ENCODE assay signal across 1 cellular context in the genomic region with DNA sequence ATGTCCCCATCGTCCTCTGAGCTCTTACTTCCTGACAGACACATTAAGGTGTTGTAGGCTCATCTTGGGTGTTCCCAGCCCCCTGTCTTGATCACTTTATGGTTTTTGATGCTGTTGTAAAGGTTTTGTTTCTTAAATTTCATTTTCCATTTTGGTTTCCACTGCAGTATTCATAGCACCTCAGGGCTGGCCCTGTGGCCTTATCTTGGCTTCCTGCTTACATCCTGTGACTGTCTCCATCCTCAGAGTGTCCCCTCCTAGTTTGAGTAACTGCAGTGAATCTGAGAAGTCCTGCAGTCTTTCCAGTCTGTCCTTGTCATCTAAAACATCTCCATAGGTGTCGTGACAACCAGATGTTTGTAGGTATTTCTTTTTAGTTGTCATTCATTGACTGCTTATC.
TF ChIP-seq lines count a peak whose summit lies in the region.

No MANE protein-coding gene starts in this region.

TF ChIP-seq in K562, 482 proteins besides CTCF, POLR2A, EP300 and RAD21 (continued from another document):
- TF ChIP-seq, protein P1, sequence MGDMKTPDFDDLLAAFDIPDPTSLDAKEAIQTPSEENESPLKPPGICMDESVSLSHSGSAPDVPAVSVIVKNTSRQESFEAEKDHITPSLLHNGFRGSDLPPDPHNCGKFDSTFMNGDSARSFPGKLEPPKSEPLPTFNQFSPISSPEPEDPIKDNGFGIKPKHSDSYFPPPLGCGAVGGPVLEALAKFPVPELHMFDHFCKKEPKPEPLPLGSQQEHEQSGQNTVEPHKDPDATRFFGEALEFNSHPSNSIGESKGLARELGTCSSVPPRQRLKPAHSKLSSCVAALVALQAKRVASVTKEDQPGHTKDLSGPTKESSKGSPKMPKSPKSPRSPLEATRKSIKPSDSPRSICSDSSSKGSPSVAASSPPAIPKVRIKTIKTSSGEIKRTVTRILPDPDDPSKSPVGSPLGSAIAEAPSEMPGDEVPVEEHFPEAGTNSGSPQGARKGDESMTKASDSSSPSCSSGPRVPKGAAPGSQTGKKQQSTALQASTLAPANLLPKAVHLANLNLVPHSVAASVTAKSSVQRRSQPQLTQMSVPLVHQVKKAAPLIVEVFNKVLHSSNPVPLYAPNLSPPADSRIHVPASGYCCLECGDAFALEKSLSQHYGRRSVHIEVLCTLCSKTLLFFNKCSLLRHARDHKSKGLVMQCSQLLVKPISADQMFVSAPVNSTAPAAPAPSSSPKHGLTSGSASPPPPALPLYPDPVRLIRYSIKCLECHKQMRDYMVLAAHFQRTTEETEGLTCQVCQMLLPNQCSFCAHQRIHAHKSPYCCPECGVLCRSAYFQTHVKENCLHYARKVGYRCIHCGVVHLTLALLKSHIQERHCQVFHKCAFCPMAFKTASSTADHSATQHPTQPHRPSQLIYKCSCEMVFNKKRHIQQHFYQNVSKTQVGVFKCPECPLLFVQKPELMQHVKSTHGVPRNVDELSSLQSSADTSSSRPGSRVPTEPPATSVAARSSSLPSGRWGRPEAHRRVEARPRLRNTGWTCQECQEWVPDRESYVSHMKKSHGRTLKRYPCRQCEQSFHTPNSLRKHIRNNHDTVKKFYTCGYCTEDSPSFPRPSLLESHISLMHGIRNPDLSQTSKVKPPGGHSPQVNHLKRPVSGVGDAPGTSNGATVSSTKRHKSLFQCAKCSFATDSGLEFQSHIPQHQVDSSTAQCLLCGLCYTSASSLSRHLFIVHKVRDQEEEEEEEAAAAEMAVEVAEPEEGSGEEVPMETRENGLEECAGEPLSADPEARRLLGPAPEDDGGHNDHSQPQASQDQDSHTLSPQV (IDR thresholded peaks at IDR 0.05): 0 out of 2 replicates have a peak, but pooled peaks have one; percentile 40
- TF ChIP-seq SREBF2 (CRISPR knock-in tag; IDR thresholded peaks at IDR 0.05) (no peak), DACH1 (IDR thresholded peaks at IDR 0.05; ENCODE audit: partially characterized antibody) (no peak), RB1 (IDR thresholded peaks at IDR 0.05; ENCODE audit: low read depth) (no peak), ZEB2 (IDR thresholded peaks at IDR 0.05) (peak; percentile 93), NR2C2 (CRISPR knock-in tag; IDR thresholded peaks at IDR 0.05) (no peak), NR2C2 (tag; IDR thresholded peaks at IDR 0.05) (no peak), ZNF282 (CRISPR knock-in tag; IDR thresholded peaks at IDR 0.05) (no peak), ZBED1 (IDR thresholded peaks at IDR 0.05) (no peak), RCOR1 (IDR thresholded peaks at IDR 0.05; ENCODE audit: borderline replicate concordance in 1 of 2, low read depth in 2 of 2, low read length in 2 of 2) (peak in 1 of 2 experiments; percentile 89; a peak in 2 of 4 replicates), HES1 (IDR thresholded peaks at IDR 0.05; ENCODE audit: low read depth) (no peak), CEBPG (CRISPR knock-in tag; IDR thresholded peaks at IDR 0.05) (no peak), CEBPG (tag; conservative IDR thresholded peaks at IDR 0.05 in 1 of 2, IDR thresholded peaks at IDR 0.05 in 1 of 2) (no peak), MECOM (CRISPR knock-in tag; IDR thresholded peaks at IDR 0.05) (peak; percentile 53; the same call in 1 of the 2 replicates), SIN3B (IDR thresholded peaks at IDR 0.05; ENCODE audit: low read depth) (no peak), CBX3 (IDR thresholded peaks at IDR 0.05; ENCODE audit: borderline replicate concordance in 1 of 2, low read length in 2 of 2) (no peak), NBN (IDR thresholded peaks at IDR 0.05; ENCODE audit: low read depth) (no peak), ASH1L (IDR thresholded peaks at IDR 0.05; ENCODE audit: borderline replicate concordance, low read depth, partially characterized antibody) (no peak), KDM1A (IDR thresholded peaks at IDR 0.05) (0 out of 4 replicates have a peak, but pooled peaks of 1 of the 2 experiments have one; percentile 4), U2AF1 (optimal IDR thresholded peaks at IDR 0.05; ENCODE audit: low read depth, low read length) (no peak), ZKSCAN1 (IDR thresholded peaks at IDR 0.05; ENCODE audit: low read depth, low read length) (no peak), HMG20A (CRISPR knock-in tag; conservative IDR thresholded peaks at IDR 0.05) (no peak), ETV1 (tag; conservative IDR thresholded peaks at IDR 0.05; ENCODE audit: low read depth) (peak; percentile 78), SIN3A (IDR thresholded peaks at IDR 0.05; ENCODE audit: borderline replicate concordance in 2 of 2, control insufficient read depth in 1 of 2, low read depth in 2 of 2, low read length in 2 of 2) (no peak), HMGN3 (IDR thresholded peaks at IDR 0.05; ENCODE audit: borderline replicate concordance, extremely low read depth, insufficient read length, low read depth, low read length) (no peak), MYBL2 (IDR thresholded peaks at IDR 0.05; ENCODE audit: low read depth) (no peak), MYBL2 (CRISPR knock-in tag; IDR thresholded peaks at IDR 0.05; ENCODE audit: borderline replicate concordance) (no peak), CTBP1 (IDR thresholded peaks at IDR 0.05; ENCODE audit: borderline replicate concordance) (peak; percentile 94), ZNF778 (CRISPR knock-in tag; IDR thresholded peaks at IDR 0.05) (no peak), ATF1 (CRISPR knock-in tag; IDR thresholded peaks at IDR 0.05) (no peak), ATF1 (tag; IDR thresholded peaks at IDR 0.05) (peak; percentile 21; the same call in 1 of the 2 replicates), TEAD2 (tag; IDR thresholded peaks at IDR 0.05) (no peak), DPF2 (IDR thresholded peaks at IDR 0.05) (peak; percentile 52; the same call in 1 of the 2 replicates), NELFE (IDR thresholded peaks at IDR 0.05; ENCODE audit: insufficient read depth, insufficient read length) (no peak), ETV5 (CRISPR knock-in tag; IDR thresholded peaks at IDR 0.05; ENCODE audit: low read depth) (0 out of 2 replicates have a peak, but pooled peaks have one; percentile 61), SRSF9 (IDR thresholded peaks at IDR 0.05; ENCODE audit: borderline replicate concordance, low read depth, low read length) (no peak), ARID1B (IDR thresholded peaks at IDR 0.05) (peak; percentile 60; the same call in 1 of the 2 replicates), LCOR (CRISPR knock-in tag; IDR thresholded peaks at IDR 0.05) (no peak), GATA2 (CRISPR knock-in tag; IDR thresholded peaks at IDR 0.05) (peak; percentile 28; the same call in 1 of the 2 replicates), SMC3 (conservative IDR thresholded peaks at IDR 0.05; ENCODE audit: insufficient read depth, low read depth, low read length) (no peak), ZNF24 (IDR thresholded peaks at IDR 0.05) (no peak), ERF (CRISPR knock-in tag; IDR thresholded peaks at IDR 0.05) (no peak)
- TF ChIP-seq, protein P2, sequence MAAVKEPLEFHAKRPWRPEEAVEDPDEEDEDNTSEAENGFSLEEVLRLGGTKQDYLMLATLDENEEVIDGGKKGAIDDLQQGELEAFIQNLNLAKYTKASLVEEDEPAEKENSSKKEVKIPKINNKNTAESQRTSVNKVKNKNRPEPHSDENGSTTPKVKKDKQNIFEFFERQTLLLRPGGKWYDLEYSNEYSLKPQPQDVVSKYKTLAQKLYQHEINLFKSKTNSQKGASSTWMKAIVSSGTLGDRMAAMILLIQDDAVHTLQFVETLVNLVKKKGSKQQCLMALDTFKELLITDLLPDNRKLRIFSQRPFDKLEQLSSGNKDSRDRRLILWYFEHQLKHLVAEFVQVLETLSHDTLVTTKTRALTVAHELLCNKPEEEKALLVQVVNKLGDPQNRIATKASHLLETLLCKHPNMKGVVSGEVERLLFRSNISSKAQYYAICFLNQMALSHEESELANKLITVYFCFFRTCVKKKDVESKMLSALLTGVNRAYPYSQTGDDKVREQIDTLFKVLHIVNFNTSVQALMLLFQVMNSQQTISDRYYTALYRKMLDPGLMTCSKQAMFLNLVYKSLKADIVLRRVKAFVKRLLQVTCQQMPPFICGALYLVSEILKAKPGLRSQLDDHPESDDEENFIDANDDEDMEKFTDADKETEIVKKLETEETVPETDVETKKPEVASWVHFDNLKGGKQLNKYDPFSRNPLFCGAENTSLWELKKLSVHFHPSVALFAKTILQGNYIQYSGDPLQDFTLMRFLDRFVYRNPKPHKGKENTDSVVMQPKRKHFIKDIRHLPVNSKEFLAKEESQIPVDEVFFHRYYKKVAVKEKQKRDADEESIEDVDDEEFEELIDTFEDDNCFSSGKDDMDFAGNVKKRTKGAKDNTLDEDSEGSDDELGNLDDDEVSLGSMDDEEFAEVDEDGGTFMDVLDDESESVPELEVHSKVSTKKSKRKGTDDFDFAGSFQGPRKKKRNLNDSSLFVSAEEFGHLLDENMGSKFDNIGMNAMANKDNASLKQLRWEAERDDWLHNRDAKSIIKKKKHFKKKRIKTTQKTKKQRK (IDR thresholded peaks at IDR 0.05; ENCODE audit: borderline replicate concordance, low read depth, low read length): no peak
- TF ChIP-seq, protein P3, sequence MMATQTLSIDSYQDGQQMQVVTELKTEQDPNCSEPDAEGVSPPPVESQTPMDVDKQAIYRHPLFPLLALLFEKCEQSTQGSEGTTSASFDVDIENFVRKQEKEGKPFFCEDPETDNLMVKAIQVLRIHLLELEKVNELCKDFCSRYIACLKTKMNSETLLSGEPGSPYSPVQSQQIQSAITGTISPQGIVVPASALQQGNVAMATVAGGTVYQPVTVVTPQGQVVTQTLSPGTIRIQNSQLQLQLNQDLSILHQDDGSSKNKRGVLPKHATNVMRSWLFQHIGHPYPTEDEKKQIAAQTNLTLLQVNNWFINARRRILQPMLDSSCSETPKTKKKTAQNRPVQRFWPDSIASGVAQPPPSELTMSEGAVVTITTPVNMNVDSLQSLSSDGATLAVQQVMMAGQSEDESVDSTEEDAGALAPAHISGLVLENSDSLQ (IDR thresholded peaks at IDR 0.05): peak; percentile 17; the same call in 1 of the 2 replicates
- TF ChIP-seq, protein P4, sequence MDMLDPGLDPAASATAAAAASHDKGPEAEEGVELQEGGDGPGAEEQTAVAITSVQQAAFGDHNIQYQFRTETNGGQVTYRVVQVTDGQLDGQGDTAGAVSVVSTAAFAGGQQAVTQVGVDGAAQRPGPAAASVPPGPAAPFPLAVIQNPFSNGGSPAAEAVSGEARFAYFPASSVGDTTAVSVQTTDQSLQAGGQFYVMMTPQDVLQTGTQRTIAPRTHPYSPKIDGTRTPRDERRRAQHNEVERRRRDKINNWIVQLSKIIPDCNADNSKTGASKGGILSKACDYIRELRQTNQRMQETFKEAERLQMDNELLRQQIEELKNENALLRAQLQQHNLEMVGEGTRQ (CRISPR knock-in tag; IDR thresholded peaks at IDR 0.05): no peak
- TF ChIP-seq, protein P5, sequence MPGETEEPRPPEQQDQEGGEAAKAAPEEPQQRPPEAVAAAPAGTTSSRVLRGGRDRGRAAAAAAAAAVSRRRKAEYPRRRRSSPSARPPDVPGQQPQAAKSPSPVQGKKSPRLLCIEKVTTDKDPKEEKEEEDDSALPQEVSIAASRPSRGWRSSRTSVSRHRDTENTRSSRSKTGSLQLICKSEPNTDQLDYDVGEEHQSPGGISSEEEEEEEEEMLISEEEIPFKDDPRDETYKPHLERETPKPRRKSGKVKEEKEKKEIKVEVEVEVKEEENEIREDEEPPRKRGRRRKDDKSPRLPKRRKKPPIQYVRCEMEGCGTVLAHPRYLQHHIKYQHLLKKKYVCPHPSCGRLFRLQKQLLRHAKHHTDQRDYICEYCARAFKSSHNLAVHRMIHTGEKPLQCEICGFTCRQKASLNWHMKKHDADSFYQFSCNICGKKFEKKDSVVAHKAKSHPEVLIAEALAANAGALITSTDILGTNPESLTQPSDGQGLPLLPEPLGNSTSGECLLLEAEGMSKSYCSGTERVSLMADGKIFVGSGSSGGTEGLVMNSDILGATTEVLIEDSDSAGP (CRISPR knock-in tag; IDR thresholded peaks at IDR 0.05): no peak
- TF ChIP-seq, protein P6, sequence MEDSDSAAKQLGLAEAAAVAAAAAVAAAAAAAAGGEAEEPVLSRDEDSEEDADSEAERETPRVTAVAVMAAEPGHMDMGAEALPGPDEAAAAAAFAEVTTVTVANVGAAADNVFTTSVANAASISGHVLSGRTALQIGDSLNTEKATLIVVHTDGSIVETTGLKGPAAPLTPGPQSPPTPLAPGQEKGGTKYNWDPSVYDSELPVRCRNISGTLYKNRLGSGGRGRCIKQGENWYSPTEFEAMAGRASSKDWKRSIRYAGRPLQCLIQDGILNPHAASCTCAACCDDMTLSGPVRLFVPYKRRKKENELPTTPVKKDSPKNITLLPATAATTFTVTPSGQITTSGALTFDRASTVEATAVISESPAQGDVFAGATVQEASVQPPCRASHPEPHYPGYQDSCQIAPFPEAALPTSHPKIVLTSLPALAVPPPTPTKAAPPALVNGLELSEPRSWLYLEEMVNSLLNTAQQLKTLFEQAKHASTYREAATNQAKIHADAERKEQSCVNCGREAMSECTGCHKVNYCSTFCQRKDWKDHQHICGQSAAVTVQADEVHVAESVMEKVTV (CRISPR knock-in tag; IDR thresholded peaks at IDR 0.05): no peak
